Comparison of ENCODE assay signal across 10 cellular contexts in genomic region chr7:101986335-101986734, GRCh38.
DNase-seq lines count a peak whose midpoint lies in the region; ATAC-seq and TF ChIP-seq lines count a peak whose summit lies in the region.
"Had no signal": no experiment of that assay in that cellular context is flagged by ENCODE, and none has a peak within 500 bp of the region (broad histone marks: within the 10 kb centered on the region; RNA-seq: fewer than 3 reads in every experiment).

No MANE protein-coding gene starts in this region.

- H3K9me3 Mint-ChIP-seq in effector memory CD8-positive, alpha-beta T cell: no peaks in the 10 kb centered on the region
- no peaks in the 10 kb centered on the region for H3K9me3 Mint-ChIP-seq in activated CD4-positive, alpha-beta T cell treated with anti-CD3 and anti-CD28 coated beads, Interleukin-2, amount 10 ng/mL, durations not matched to agents 24 days and 14 days

- no peaks in the 10 kb centered on the region for H3K27me3 Mint-ChIP-seq in effector memory CD8-positive, alpha-beta T cell
- no peaks in the 10 kb centered on the region for H3K27me3 Mint-ChIP-seq in activated CD4-positive, alpha-beta T cell treated with anti-CD3 and anti-CD28 coated beads, Interleukin-2, amount 10 ng/mL, durations not matched to agents 24 days and 14 days

- peaks cover 4 to 8% of the 10 kb centered on the region in 2 donors for H3K4me1 Mint-ChIP-seq in effector memory CD8-positive, alpha-beta T cell (ENCODE audit: low read depth in 2 of 2)
- peaks cover 11% of the 10 kb centered on the region for H3K4me1 Mint-ChIP-seq in activated CD4-positive, alpha-beta T cell treated with anti-CD3 and anti-CD28 coated beads, Interleukin-2, amount 10 ng/mL, durations not matched to agents 24 days and 14 days

- H3K36me3 Mint-ChIP-seq in effector memory CD8-positive, alpha-beta T cell (ENCODE audit: insufficient read depth): peaks cover 3% of the 10 kb centered on the region
- H3K36me3 Mint-ChIP-seq in activated CD4-positive, alpha-beta T cell treated with anti-CD3 and anti-CD28 coated beads, Interleukin-2, amount 10 ng/mL, durations not matched to agents 24 days and 14 days (ENCODE audit: low read depth): no peaks in the 10 kb centered on the region

- intact Hi-C loops in left cardiac atrium (cut with DNase I): no loop called here
- intact Hi-C loops in activated CD4-positive, alpha-beta T cell treated with anti-CD3 and anti-CD28 coated beads, Interleukin-2, amount 10 ng/mL, durations not matched to agents 24 days and 14 days (cut with micrococcal nuclease): no loop called here

- no peak for TF ChIP-seq CTCF in GM12875 (IDR thresholded peaks at IDR 0.05; ENCODE audit: borderline replicate concordance, insufficient read depth, low read depth, low read length)

- H3K4me3 ChIP-seq in GM12875 (ENCODE audit: low read depth, low read length): peak overlapping the region; percentile 10
- H3K4me3 ChIP-seq: mucosa of descending colon had no signal

- ATAC-seq in left cardiac atrium: peak; percentile 56 to 75
- ATAC-seq in GM21528 (IDR thresholded peaks at IDR 0.05; ENCODE audit: low FRiP score, unreplicated experiment): no peak
- no peak for ATAC-seq in HG03457 (IDR thresholded peaks at IDR 0.05; ENCODE audit: unreplicated experiment)
- ATAC-seq in effector memory CD8-positive, alpha-beta T cell (replicated peaks): no peak
- ATAC-seq: mucosa of descending colon had no signal

- no peak overlapping the region for H3K4me3 Mint-ChIP-seq in effector memory CD8-positive, alpha-beta T cell
- H3K4me3 Mint-ChIP-seq in activated CD4-positive, alpha-beta T cell treated with anti-CD3 and anti-CD28 coated beads, Interleukin-2, amount 10 ng/mL, durations not matched to agents 24 days and 14 days: no peak overlapping the region

- DNase-seq in amniotic stem cell (lab: John Stamatoyannopoulos, UW) (peak; percentile 3), left cardiac atrium (no peak), retina (peak; percentile 47)
- no peak for DNase-seq in effector memory CD8-positive, alpha-beta T cell
- no peak for DNase-seq in activated CD4-positive, alpha-beta T cell treated with anti-CD3 and anti-CD28 coated beads, Interleukin-2, amount 10 ng/mL, durations not matched to agents 24 days and 14 days
- DNase-seq: effector memory CD4-positive, alpha-beta T cell; mucosa of descending colon had no signal

- H3K27ac Mint-ChIP-seq in effector memory CD8-positive, alpha-beta T cell: no peak overlapping the region
- no peak overlapping the region for H3K27ac Mint-ChIP-seq in activated CD4-positive, alpha-beta T cell treated with anti-CD3 and anti-CD28 coated beads, Interleukin-2, amount 10 ng/mL, durations not matched to agents 24 days and 14 days

Comparison
In these comparisons a context has a peak if more than half of its experiments do, and no peak if none do; other contexts are left out.
1. DNase-seq: peak in amniotic stem cell (single experiment) and retina (single experiment); none in left cardiac atrium (single experiment), effector memory CD8-positive, alpha-beta T cell (0 of 3) and activated CD4-positive, alpha-beta T cell treated with anti-CD3 and anti-CD28 coated beads, Interleukin-2, amount 10 ng/mL, durations not matched to agents 24 days and 14 days (single experiment).
2. ATAC-seq: peak in left cardiac atrium (2 of 2); none in GM21528 (single experiment), HG03457 (single experiment) and effector memory CD8-positive, alpha-beta T cell (single experiment).